In the genomic region with DNA sequence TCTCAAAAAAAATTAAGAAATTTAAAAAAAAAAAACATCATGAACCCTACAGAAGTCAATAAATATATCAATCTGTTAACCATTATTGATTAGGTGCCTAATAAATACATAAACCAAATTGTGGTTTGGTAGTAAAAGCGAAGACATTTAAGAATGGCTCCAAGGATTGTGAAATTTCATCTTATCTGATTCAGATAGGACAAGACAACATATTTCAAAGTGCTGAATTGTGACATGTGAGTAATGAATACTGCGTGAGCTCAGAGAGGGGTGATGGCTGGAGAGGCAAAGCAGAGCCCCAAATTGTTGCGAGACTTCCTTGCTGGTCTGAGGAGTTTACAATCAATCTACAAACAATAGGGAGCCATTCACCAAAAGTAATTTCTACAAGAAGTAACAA, we compare ENCODE assay signal across 30 cellular contexts. TPM values are rescaled to one million over a fixed set of nuclear protein-coding genes. Genes with fewer than 3 reads are reported as not detected.
"Had no signal": no experiment of that assay in that cellular context is flagged by ENCODE, and none has a peak within 500 bp of the region (broad histone marks: within the 10 kb centered on the region; RNA-seq: fewer than 3 reads in every experiment).

No MANE protein-coding gene starts in this region.

- H3K4me3 Mint-ChIP-seq: dendritic cell treated with granulocyte-macrophage colony-stimulating factor and Interleukin-4, amounts not matched to agents 40 ng/mL and 50 ng/mL, for 4 days; effector memory CD8-positive, alpha-beta T cell; endodermal cell; mesothelial cell of epicardium; naive B cell had no signal

- H3K27ac Mint-ChIP-seq: dendritic cell treated with granulocyte-macrophage colony-stimulating factor and Interleukin-4, amounts not matched to agents 40 ng/mL and 50 ng/mL, for 4 days; effector memory CD8-positive, alpha-beta T cell; endodermal cell; mesothelial cell of epicardium; naive B cell had no signal

- H3K9me3 Mint-ChIP-seq: dendritic cell treated with granulocyte-macrophage colony-stimulating factor and Interleukin-4, amounts not matched to agents 40 ng/mL and 50 ng/mL, for 4 days; effector memory CD8-positive, alpha-beta T cell; endodermal cell; mesothelial cell of epicardium; naive B cell had no signal

- ATAC-seq: effector memory CD8-positive, alpha-beta T cell; esophagus mucosa; gastrocnemius medialis; heart right ventricle; left cardiac atrium; left lung; left ventricle myocardium superior; lower lobe of right lung; mucosa of descending colon had no signal

- H3K36me3 Mint-ChIP-seq: mesothelial cell of epicardium, naive B cell had no signal

- DNase-seq: colonic mucosa; cortex of kidney; effector CD8-positive, alpha-beta T cell; effector memory CD8-positive, alpha-beta T cell; endodermal cell; erythroblast; esophagus squamous epithelium; foreskin fibroblast; foreskin melanocyte; gastrocnemius medialis; glutamatergic neuron; head of caudate nucleus; heart right ventricle; hippocampal formation; left cardiac atrium; left lung; left ventricle myocardium superior; lower lobe of right lung; mesenchymal stem cell; mucosa of descending colon; naive B cell had no signal

- H3K27me3 Mint-ChIP-seq: dendritic cell treated with granulocyte-macrophage colony-stimulating factor and Interleukin-4, amounts not matched to agents 40 ng/mL and 50 ng/mL, for 4 days; naive B cell had no signal

RNA-seq across cellular contexts. Expression of gene AMBN, which starts 8.2 kb away (rescaled TPM):
- total RNA-seq: colonic mucosa, dermis microvascular lymphatic vessel endothelial cell, endodermal cell, esophagus mucosa, esophagus squamous epithelium, gastrocnemius medialis, glomerular endothelial cell, heart right ventricle, kidney epithelial cell, left cardiac atrium, left lung, left ventricle myocardium superior, lower lobe of right lung, lung microvascular endothelial cell, mesenteric fat pad, mucosa of descending colon, myocyte had no signal

RNA-seq across cellular contexts. Expression of gene ENAM, which starts 28.2 kb away (rescaled TPM):
- total RNA-seq: colonic mucosa, dermis microvascular lymphatic vessel endothelial cell, endodermal cell, esophagus mucosa, esophagus squamous epithelium, glomerular endothelial cell, lung microvascular endothelial cell, mesenteric fat pad, mesothelial cell of epicardium, mucosa of descending colon had no signal
